In genomic region chr16:25587783-25588182, GRCh38 we compare ENCODE assay signal across 39 cellular contexts.
"Had no signal": no experiment of that assay in that cellular context is flagged by ENCODE, and none has a peak within 500 bp of the region (broad histone marks: within the 10 kb centered on the region; RNA-seq: fewer than 3 reads in every experiment).

No MANE protein-coding gene starts in this region.

- H3K36me3 ChIP-seq: adrenal gland, ascending aorta, brain microvascular endothelial cell, breast epithelium, cardiac muscle cell had no signal

- H3K4me1 ChIP-seq: adrenal gland, ascending aorta, body of pancreas, breast epithelium had no signal

- H3K9me3 ChIP-seq: adrenal gland, ascending aorta, body of pancreas had no signal

- ATAC-seq: activated naive CD4-positive, alpha-beta T cell treated with anti-CD3 and anti-CD28 coated beads, Interleukin-2, amount 50 U/mL, for 72 hours; activated naive CD8-positive, alpha-beta T cell treated with anti-CD3 and anti-CD28 coated beads, Interleukin-2, amount 50 U/mL, for 24 hours; activated T-cell treated with anti-CD3 and anti-CD28 coated beads, Interleukin-2, amount 50 U/mL, for 4 hours; activated T-cell treated with anti-CD3 and anti-CD28 coated beads, Interleukin-2, amount 50 U/mL, for 72 hours; activated T-helper 17 cell treated with anti-CD3 and anti-CD28 coated beads, Interleukin-2, amount 50 U/mL, for 72 hours; body of pancreas had no signal

- H3K9me3 Mint-ChIP-seq: activated naive CD4-positive, alpha-beta T cell treated with anti-CD3 and anti-CD28 coated beads for 36 hours; activated naive CD4-positive, alpha-beta T cell treated with anti-CD3 and anti-CD28 coated beads, Interleukin-2, amount 10 ng/mL, durations not matched to agents 7 days and 5 days; activated naive CD4-positive, alpha-beta T cell treated with anti-CD3 and anti-CD28 coated beads, Interleukin-2, amount 50 U/mL, for 24 hours; activated naive CD4-positive, alpha-beta T cell treated with anti-CD3 and anti-CD28 coated beads, Interleukin-2, amount 50 U/mL, for 72 hours; activated naive CD8-positive, alpha-beta T cell treated with anti-CD3 and anti-CD28 coated beads for 36 hours; activated naive CD8-positive, alpha-beta T cell treated with anti-CD3 and anti-CD28 coated beads, Interleukin-2, amount 10 ng/mL, durations not matched to agents 7 days and 5 days; activated naive CD8-positive, alpha-beta T cell treated with anti-CD3 and anti-CD28 coated beads, Interleukin-2, amount 50 U/mL, for 24 hours; activated T-cell treated with anti-CD3 and anti-CD28 coated beads, Interleukin-2, amount 50 U/mL, for 24 hours; activated T-cell treated with anti-CD3 and anti-CD28 coated beads, Interleukin-2, amount 50 U/mL, for 4 hours; activated T-cell treated with anti-CD3 and anti-CD28 coated beads, Interleukin-2, amount 50 U/mL, for 72 hours; activated T-helper 1 cell treated with anti-CD3 and anti-CD28 coated beads, Interleukin-12 subunit alpha, Interleukin-12 subunit beta, Interleukin-2, Interleukin-4 antibody, amounts not matched to agents 30 ng/mL and 10 ng/mL and 1 ng/mL, durations not matched to agents 14 hours and 24 hours and 36 hours; activated T-helper 17 cell treated with anti-CD3 and anti-CD28 coated beads, Interleukin-2, amount 50 U/mL, for 72 hours; activated T-helper 2 cell treated with anti-CD3 and anti-CD28 coated beads, Interferon-gamma antibody, Interleukin-2, Interleukin-4, amounts not matched to agents 10 μg/mL and 5 μg/mL and 100 μg/mL, durations not matched to agents 14 hours and 24 hours and 36 hours; central memory CD8-positive, alpha-beta T cell had no signal

- H3K4me1 Mint-ChIP-seq: activated naive CD4-positive, alpha-beta T cell treated with anti-CD3 and anti-CD28 coated beads, Interleukin-2, amount 10 ng/mL, durations not matched to agents 7 days and 5 days; activated naive CD4-positive, alpha-beta T cell treated with anti-CD3 and anti-CD28 coated beads, Interleukin-2, amount 50 U/mL, for 24 hours; activated naive CD8-positive, alpha-beta T cell treated with anti-CD3 and anti-CD28 coated beads for 36 hours; activated naive CD8-positive, alpha-beta T cell treated with anti-CD3 and anti-CD28 coated beads, Interleukin-2, amount 10 ng/mL, durations not matched to agents 7 days and 5 days; activated naive CD8-positive, alpha-beta T cell treated with anti-CD3 and anti-CD28 coated beads, Interleukin-2, amount 50 U/mL, for 24 hours; activated T-helper 17 cell treated with anti-CD3 and anti-CD28 coated beads, Interleukin-2, amount 50 U/mL, for 72 hours; brain; central memory CD8-positive, alpha-beta T cell had no signal

- H3K27ac Mint-ChIP-seq: activated naive CD4-positive, alpha-beta T cell treated with anti-CD3 and anti-CD28 coated beads for 36 hours; activated naive CD4-positive, alpha-beta T cell treated with anti-CD3 and anti-CD28 coated beads, Interleukin-2, amount 10 ng/mL, durations not matched to agents 7 days and 5 days; activated naive CD4-positive, alpha-beta T cell treated with anti-CD3 and anti-CD28 coated beads, Interleukin-2, amount 50 U/mL, for 24 hours; activated naive CD8-positive, alpha-beta T cell; activated naive CD8-positive, alpha-beta T cell treated with anti-CD3 and anti-CD28 coated beads for 36 hours; activated naive CD8-positive, alpha-beta T cell treated with anti-CD3 and anti-CD28 coated beads, Interleukin-2, amount 10 ng/mL, durations not matched to agents 7 days and 5 days; activated naive CD8-positive, alpha-beta T cell treated with anti-CD3 and anti-CD28 coated beads, Interleukin-2, amount 50 U/mL, for 24 hours; activated T-cell treated with anti-CD3 and anti-CD28 coated beads, Interleukin-2, amount 50 U/mL, for 24 hours; activated T-cell treated with anti-CD3 and anti-CD28 coated beads, Interleukin-2, amount 50 U/mL, for 72 hours; activated T-helper 1 cell treated with anti-CD3 and anti-CD28 coated beads, Interleukin-12 subunit alpha, Interleukin-12 subunit beta, Interleukin-2, Interleukin-4 antibody, amounts not matched to agents 30 ng/mL and 10 ng/mL and 1 ng/mL, durations not matched to agents 14 hours and 24 hours and 36 hours; activated T-helper 17 cell treated with anti-CD3 and anti-CD28 coated beads, Interleukin-2, amount 50 U/mL, for 72 hours; activated T-helper 2 cell treated with anti-CD3 and anti-CD28 coated beads, Interferon-gamma antibody, Interleukin-2, Interleukin-4, amounts not matched to agents 10 μg/mL and 5 μg/mL and 100 μg/mL, durations not matched to agents 14 hours and 24 hours and 36 hours; brain had no signal

- H3K27me3 ChIP-seq: adrenal gland, ascending aorta, body of pancreas, brain microvascular endothelial cell, breast epithelium, cardiac muscle cell had no signal

- H3K27ac ChIP-seq: adrenal gland, ascending aorta, body of pancreas, brain microvascular endothelial cell, breast epithelium, cardiac muscle cell had no signal

- H3K4me3 ChIP-seq: adrenal gland, ascending aorta, body of pancreas, breast epithelium, cardiac muscle cell had no signal

- FAIRE-seq: astrocyte, bronchial epithelial cell had no signal

- H3K27me3 Mint-ChIP-seq: activated naive CD8-positive, alpha-beta T cell treated with anti-CD3 and anti-CD28 coated beads, Interleukin-2, amount 10 ng/mL, durations not matched to agents 7 days and 5 days had no signal

- H3K36me3 Mint-ChIP-seq: activated naive CD4-positive, alpha-beta T cell treated with anti-CD3 and anti-CD28 coated beads, Interleukin-2, amount 10 ng/mL, durations not matched to agents 7 days and 5 days; activated naive CD4-positive, alpha-beta T cell treated with anti-CD3 and anti-CD28 coated beads, Interleukin-2, amount 50 U/mL, for 24 hours; activated naive CD4-positive, alpha-beta T cell treated with anti-CD3 and anti-CD28 coated beads, Interleukin-2, amount 50 U/mL, for 72 hours; activated naive CD8-positive, alpha-beta T cell; activated naive CD8-positive, alpha-beta T cell treated with anti-CD3 and anti-CD28 coated beads for 36 hours; activated naive CD8-positive, alpha-beta T cell treated with anti-CD3 and anti-CD28 coated beads, Interleukin-2, amount 10 ng/mL, durations not matched to agents 7 days and 5 days; brain had no signal

- H3K4me3 Mint-ChIP-seq: activated naive CD4-positive, alpha-beta T cell treated with anti-CD3 and anti-CD28 coated beads for 36 hours; activated naive CD4-positive, alpha-beta T cell treated with anti-CD3 and anti-CD28 coated beads, Interleukin-2, amount 10 ng/mL, durations not matched to agents 7 days and 5 days; activated naive CD4-positive, alpha-beta T cell treated with anti-CD3 and anti-CD28 coated beads, Interleukin-2, amount 50 U/mL, for 24 hours; activated naive CD8-positive, alpha-beta T cell; activated naive CD8-positive, alpha-beta T cell treated with anti-CD3 and anti-CD28 coated beads for 36 hours; activated naive CD8-positive, alpha-beta T cell treated with anti-CD3 and anti-CD28 coated beads, Interleukin-2, amount 10 ng/mL, durations not matched to agents 7 days and 5 days; activated naive CD8-positive, alpha-beta T cell treated with anti-CD3 and anti-CD28 coated beads, Interleukin-2, amount 50 U/mL, for 24 hours; activated T-cell treated with anti-CD3 and anti-CD28 coated beads, Interleukin-2, amount 50 U/mL, for 24 hours; activated T-cell treated with anti-CD3 and anti-CD28 coated beads, Interleukin-2, amount 50 U/mL, for 4 hours; activated T-cell treated with anti-CD3 and anti-CD28 coated beads, Interleukin-2, amount 50 U/mL, for 72 hours; activated T-helper 1 cell treated with anti-CD3 and anti-CD28 coated beads, Interleukin-12 subunit alpha, Interleukin-12 subunit beta, Interleukin-2, Interleukin-4 antibody, amounts not matched to agents 30 ng/mL and 10 ng/mL and 1 ng/mL, durations not matched to agents 14 hours and 24 hours and 36 hours; activated T-helper 17 cell treated with anti-CD3 and anti-CD28 coated beads, Interleukin-2, amount 50 U/mL, for 72 hours; brain; central memory CD8-positive, alpha-beta T cell had no signal

- DNase-seq: activated effector memory CD4-positive, alpha-beta T cell treated with anti-CD3 and anti-CD28 coated beads, Interleukin-2, amount 50 U/mL, for 16 hours; activated effector memory CD4-positive, alpha-beta T cell treated with Interleukin-2 at 50 U/mL for 16 hours; activated gamma-delta T cell; activated gamma-delta T cell treated with Interleukin-2 at 50 U/mL for 16 hours; activated naive CD4-positive, alpha-beta T cell; activated naive CD4-positive, alpha-beta T cell treated with anti-CD3 and anti-CD28 coated beads for 36 hours; activated naive CD4-positive, alpha-beta T cell treated with anti-CD3 and anti-CD28 coated beads, Interleukin-2, amount 10 ng/mL, durations not matched to agents 7 days and 5 days; activated naive CD4-positive, alpha-beta T cell treated with anti-CD3 and anti-CD28 coated beads, Interleukin-2, amount 50 U/mL, for 16 hours; activated naive CD4-positive, alpha-beta T cell treated with Interleukin-2 at 50 U/mL for 16 hours; activated naive CD8-positive, alpha-beta T cell treated with anti-CD3 and anti-CD28 coated beads for 36 hours; activated naive CD8-positive, alpha-beta T cell treated with anti-CD3 and anti-CD28 coated beads, Interleukin-2, amount 10 ng/mL, durations not matched to agents 7 days and 5 days; activated naive CD8-positive, alpha-beta T cell treated with anti-CD3 and anti-CD28 coated beads, Interleukin-2, amount 50 U/mL, for 24 hours; activated T-cell treated with anti-CD3 and anti-CD28 coated beads, Interleukin-2, amount 50 U/mL, for 24 hours; activated T-cell treated with anti-CD3 and anti-CD28 coated beads, Interleukin-2, amount 50 U/mL, for 4 hours; activated T-cell treated with anti-CD3 and anti-CD28 coated beads, Interleukin-2, amount 50 U/mL, for 48 hours; activated T-cell treated with anti-CD3 and anti-CD28 coated beads, Interleukin-2, amount 50 U/mL, for 72 hours; adrenal gland; amniotic stem cell; amygdala; anterior cingulate cortex; aorta; body of pancreas; brain microvascular endothelial cell; caudate nucleus; central memory CD4-positive, alpha-beta T cell; cerebellar nuclear complex had no signal
